In genomic region chr19:50759886-50760285, GRCh38 we compare ENCODE assay signal across 14 cellular contexts. TPM values are rescaled to one million over a fixed set of nuclear protein-coding genes. Genes with fewer than 3 reads are reported as not detected.
DNase-seq lines count a peak whose midpoint lies in the region; ATAC-seq and TF ChIP-seq lines count a peak whose summit lies in the region.
"Had no signal": no experiment of that assay in that cellular context is flagged by ENCODE, and none has a peak within 500 bp of the region (broad histone marks: within the 10 kb centered on the region; RNA-seq: fewer than 3 reads in every experiment).

No MANE protein-coding gene starts in this region.

- peaks cover 0 to 75% (median 0%) of the 10 kb centered on the region in 4 donors for H3K27me3 ChIP-seq in esophagus muscularis mucosa
- H3K27me3 ChIP-seq in heart right ventricle = peaks cover 0 to 29% (median 7%) of the 10 kb centered on the region in 7 donors
- H3K27me3 ChIP-seq: Peyer's patch had no signal

- intact Hi-C loops in esophagus muscularis mucosa (cut with DNase I) (no loop called here), heart right ventricle (cut with DNase I) (no loop called here)

- peak; percentile 30 for DNase-seq in EL
- peak; percentile 75 for DNase-seq in HT1080 (ENCODE audit: low read depth)
- peak; percentile 27 for DNase-seq in RPMI8226
- DNase-seq in foreskin melanocyte = peak; percentile 1
- no peak for DNase-seq in cortex of kidney (lab: John Stamatoyannopoulos, UW)
- no peak for DNase-seq in esophagus muscularis mucosa (ENCODE audit: extremely low spot score)
- no peak for DNase-seq in 8988T
- DNase-seq in heart right ventricle = no peak
- DNase-seq: aorta, Peyer's patch had no signal

- H3K4me3 ChIP-seq in esophagus muscularis mucosa = no peak overlapping the region
- H3K4me3 ChIP-seq in heart right ventricle = no peak overlapping the region
- H3K4me3 ChIP-seq: Peyer's patch had no signal

- H3K9me3 ChIP-seq in esophagus muscularis mucosa = no peaks in the 10 kb centered on the region
- H3K9me3 ChIP-seq in heart right ventricle = no peaks in the 10 kb centered on the region
- H3K9me3 ChIP-seq: Peyer's patch had no signal

- H3K27ac ChIP-seq in esophagus muscularis mucosa (replicated peaks in 1 of 4) (no peak overlapping the region), heart right ventricle (no peak overlapping the region)
- H3K27ac ChIP-seq: Peyer's patch had no signal

- no peak for TF ChIP-seq POLR2A in esophagus muscularis mucosa (IDR thresholded peaks at IDR 0.05; ENCODE audit: low read depth)

- ATAC-seq in heart right ventricle = no peak
- ATAC-seq: sciatic nerve had no signal

- TF ChIP-seq CTCF in esophagus muscularis mucosa (IDR thresholded peaks at IDR 0.05) (no peak), heart right ventricle (IDR thresholded peaks at IDR 0.05) (no peak)

- H3K4me1 ChIP-seq in esophagus muscularis mucosa (no peaks in the 10 kb centered on the region), heart right ventricle (no peaks in the 10 kb centered on the region)
- H3K4me1 ChIP-seq: Peyer's patch had no signal

- H3K36me3 ChIP-seq in esophagus muscularis mucosa = no peaks in the 10 kb centered on the region
- H3K36me3 ChIP-seq in heart right ventricle = no peaks in the 10 kb centered on the region
- H3K36me3 ChIP-seq: Peyer's patch had no signal

- 71% methylated on average over 4 of the region's 4 CpGs for WGBS in esophagus muscularis mucosa
- 71 to 83% methylated on average over 4 of the region's 4 CpGs for WGBS in heart right ventricle, 2 donors

- TF ChIP-seq EP300 in esophagus muscularis mucosa (IDR thresholded peaks at IDR 0.05) = no peak

RNA-seq across cellular contexts. Expression of gene GPR32, which starts 10.4 kb away (rescaled TPM):
- total RNA-seq in HT1080 (2014; rRNA removed; shearing (Covaris generic)) = not detected in 2 replicates
- polyA plus RNA-seq in HT1080 (2015; cell fraction: cytosol; rRNA removed) = not detected in 2 replicates
- not detected in 2 replicates for polyA plus RNA-seq in HT1080 (2015; cell fraction: nucleus; rRNA removed)
- total RNA-seq in esophagus muscularis mucosa (not detected), heart right ventricle (not detected)
- polyA plus RNA-seq in heart right ventricle = not detected
- total RNA-seq: activated CD8-positive, alpha-beta memory T cell treated with anti-CD3 and anti-CD28 coated beads for 36 hours; aorta; mesenteric fat pad; Peyer's patch; sciatic nerve had no signal
- polyA plus RNA-seq: aorta, IgD-negative memory B cell had no signal

RNA-seq across cellular contexts. Expression of gene ACP4, which starts 30.3 kb away (rescaled TPM):
- not detected in 2 replicates for total RNA-seq in HT1080 (2014; rRNA removed; shearing (Covaris generic))
- polyA plus RNA-seq in HT1080 (2015; cell fraction: cytosol; rRNA removed) = not detected in 2 replicates
- not detected in 2 replicates for polyA plus RNA-seq in HT1080 (2015; cell fraction: nucleus; rRNA removed)
- not detected for total RNA-seq in esophagus muscularis mucosa
- total RNA-seq in heart right ventricle = not detected
- not detected for polyA plus RNA-seq in heart right ventricle
- total RNA-seq: activated CD8-positive, alpha-beta memory T cell treated with anti-CD3 and anti-CD28 coated beads for 36 hours; aorta; mesenteric fat pad; Peyer's patch; sciatic nerve had no signal
- polyA plus RNA-seq: aorta, IgD-negative memory B cell had no signal

RNA-seq across cellular contexts. Expression of gene CLEC11A, which starts 36.7 kb away (rescaled TPM):
- total RNA-seq in HT1080 (2014; rRNA removed; shearing (Covaris generic)) = 163 and 168 TPM in 2 replicates
- polyA plus RNA-seq in HT1080 (2015; cell fraction: cytosol; rRNA removed) = 223 and 258 TPM in 2 replicates
- polyA plus RNA-seq in HT1080 (2015; cell fraction: nucleus; rRNA removed) = 403 and 448 TPM in 2 replicates
- total RNA-seq in esophagus muscularis mucosa (10 to 100 TPM in 3 of 4 donors, 1 to 10 TPM in 1; 8.3 to 15.4 (median 11.1) TPM), heart right ventricle (10 to 100 TPM in 1 of 10 donors, 1 to 10 TPM in 9; 2.3 to 11.9 (median 3.8) TPM)
- 10 to 100 TPM in 1 of 2 donors, 1 to 10 TPM in 1; 5.6 to 12.9 TPM for polyA plus RNA-seq in heart right ventricle

RNA-seq across cellular contexts. Expression of gene SHANK1, which starts 40.3 kb away (rescaled TPM):
- total RNA-seq in HT1080 (2014; rRNA removed; shearing (Covaris generic)) = 9.3 and 10.5 TPM in 2 replicates
- polyA plus RNA-seq in HT1080 (2015; cell fraction: cytosol; rRNA removed) = 4.8 and 6.2 TPM in 2 replicates
- 7.6 and 11.7 TPM in 2 replicates for polyA plus RNA-seq in HT1080 (2015; cell fraction: nucleus; rRNA removed)
- total RNA-seq in esophagus muscularis mucosa (under 1 TPM in 3 of 4 donors, not detected in 1; 0.11 to 0.42 (median 0.39) TPM), heart right ventricle (1 to 10 TPM in 2 of 10 donors, under 1 TPM in 7, not detected in 1; 0.23 to 1.5 (median 0.59) TPM)
- under 1 TPM; 0.07 to 0.17 TPM for polyA plus RNA-seq in heart right ventricle
- total RNA-seq: activated CD8-positive, alpha-beta memory T cell treated with anti-CD3 and anti-CD28 coated beads for 36 hours had no signal
- polyA plus RNA-seq: IgD-negative memory B cell had no signal

Comparison
In these comparisons a context has a peak if more than half of its experiments do, and no peak if none do; other contexts are left out.
1. DNase-seq: peak in EL (single experiment), HT1080 (single experiment), RPMI8226 (single experiment) and foreskin melanocyte (single experiment); none in cortex of kidney (single experiment), esophagus muscularis mucosa (single experiment), 8988T (single experiment) and heart right ventricle (0 of 2).
2. RNA of gene CLEC11A, which starts 36.7 kb away (total RNA-seq): 163 to 168 TPM in HT1080; 8.3 to 15.4 TPM in esophagus muscularis mucosa and 2.3 to 11.9 TPM in heart right ventricle; every median in the first group is over 10 times any median in the second.